Comparison of ENCODE assay signal across 1 cellular context in the genomic region with DNA sequence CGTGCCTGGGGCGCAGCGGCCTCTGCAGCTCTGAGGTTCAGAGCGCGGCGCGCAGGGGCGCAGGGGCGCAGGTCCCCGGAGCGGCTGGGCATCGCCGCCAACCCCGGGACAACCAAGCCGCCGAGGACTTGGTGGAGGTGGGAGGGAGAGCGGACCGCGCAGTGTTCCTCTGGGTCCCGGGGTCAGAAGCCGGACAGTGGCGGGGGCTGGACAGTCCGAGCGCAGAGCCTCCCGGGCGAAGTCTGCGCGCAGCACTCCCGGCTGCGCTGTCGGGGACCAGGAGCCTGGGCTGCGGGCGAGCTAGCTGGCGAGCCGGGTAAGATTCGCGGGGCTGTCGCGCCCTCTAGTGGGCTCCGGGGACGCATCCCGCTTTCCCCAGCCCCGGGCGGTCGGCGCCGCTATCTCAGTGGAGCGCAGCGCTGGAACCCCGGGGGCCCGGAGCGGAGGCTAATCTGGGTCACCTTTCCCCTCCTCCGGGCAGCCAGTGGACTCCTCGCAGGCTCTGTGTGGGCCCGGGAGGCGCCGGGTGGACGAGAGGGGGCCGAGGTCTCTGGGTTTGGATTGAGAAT.
A peak's percentile ranks its signal among the peaks of the same experiment; 100 is the strongest.
TF ChIP-seq lines count a peak whose summit lies in the region.

No MANE protein-coding gene starts in this region.

TF ChIP-seq in HepG2, 621 proteins besides CTCF, POLR2A, EP300 and RAD21 (continued from another document):
- TF ChIP-seq, protein P1, sequence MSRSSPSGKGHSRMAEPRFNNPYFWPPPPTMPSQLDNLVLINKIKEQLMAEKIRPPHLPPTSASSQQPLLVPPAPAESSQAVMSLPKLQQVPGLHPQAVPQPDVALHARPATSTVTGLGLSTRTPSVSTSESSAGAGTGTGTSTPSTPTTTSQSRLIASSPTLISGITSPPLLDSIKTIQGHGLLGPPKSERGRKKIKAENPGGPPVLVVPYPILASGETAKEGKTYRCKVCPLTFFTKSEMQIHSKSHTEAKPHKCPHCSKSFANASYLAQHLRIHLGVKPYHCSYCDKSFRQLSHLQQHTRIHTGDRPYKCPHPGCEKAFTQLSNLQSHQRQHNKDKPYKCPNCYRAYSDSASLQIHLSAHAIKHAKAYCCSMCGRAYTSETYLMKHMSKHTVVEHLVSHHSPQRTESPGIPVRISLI (CRISPR knock-in tag; IDR thresholded peaks at IDR 0.05; ENCODE audit: borderline replicate concordance) = no peak
- TF ChIP-seq PAF1 (CRISPR knock-in tag; IDR thresholded peaks at IDR 0.05) (no peak), ZNF253 (CRISPR knock-in tag; IDR thresholded peaks at IDR 0.05; ENCODE audit: borderline replicate concordance) (no peak), HOXA9 (CRISPR knock-in tag; IDR thresholded peaks at IDR 0.05; ENCODE audit: borderline replicate concordance) (no peak), SMC3 (IDR thresholded peaks at IDR 0.05; ENCODE audit: low read length) (no peak), ZNF44 (CRISPR knock-in tag; IDR thresholded peaks at IDR 0.05) (peak; percentile 61; the same call in 1 of the 2 replicates), ZNF644 (CRISPR knock-in tag; IDR thresholded peaks at IDR 0.05; ENCODE audit: low read depth) (no peak), NCOR1 (IDR thresholded peaks at IDR 0.05; ENCODE audit: borderline replicate concordance, low read length) (no peak), KMT2A (CRISPR knock-in tag; IDR thresholded peaks at IDR 0.05) (peak; percentile 31; the same call in 1 of the 2 replicates), ZNF160 (CRISPR knock-in tag; IDR thresholded peaks at IDR 0.05) (no peak)
- TF ChIP-seq, protein P2, sequence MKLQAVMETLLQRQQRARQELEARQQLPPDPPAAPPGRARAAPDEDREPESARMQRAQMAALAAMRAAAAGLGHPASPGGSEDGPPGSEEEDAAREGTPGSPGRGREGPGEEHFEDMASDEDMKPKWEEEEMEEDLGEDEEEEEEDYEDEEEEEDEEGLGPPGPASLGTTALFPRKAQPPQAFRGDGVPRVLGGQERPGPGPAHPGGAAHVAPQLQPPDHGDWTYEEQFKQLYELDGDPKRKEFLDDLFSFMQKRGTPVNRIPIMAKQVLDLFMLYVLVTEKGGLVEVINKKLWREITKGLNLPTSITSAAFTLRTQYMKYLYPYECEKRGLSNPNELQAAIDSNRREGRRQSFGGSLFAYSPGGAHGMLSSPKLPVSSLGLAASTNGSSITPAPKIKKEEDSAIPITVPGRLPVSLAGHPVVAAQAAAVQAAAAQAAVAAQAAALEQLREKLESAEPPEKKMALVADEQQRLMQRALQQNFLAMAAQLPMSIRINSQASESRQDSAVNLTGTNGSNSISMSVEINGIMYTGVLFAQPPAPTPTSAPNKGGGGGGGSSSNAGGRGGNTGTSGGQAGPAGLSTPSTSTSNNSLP (IDR thresholded peaks at IDR 0.05; ENCODE audit: low read depth, low read length) = no peak
- TF ChIP-seq, protein P3, sequence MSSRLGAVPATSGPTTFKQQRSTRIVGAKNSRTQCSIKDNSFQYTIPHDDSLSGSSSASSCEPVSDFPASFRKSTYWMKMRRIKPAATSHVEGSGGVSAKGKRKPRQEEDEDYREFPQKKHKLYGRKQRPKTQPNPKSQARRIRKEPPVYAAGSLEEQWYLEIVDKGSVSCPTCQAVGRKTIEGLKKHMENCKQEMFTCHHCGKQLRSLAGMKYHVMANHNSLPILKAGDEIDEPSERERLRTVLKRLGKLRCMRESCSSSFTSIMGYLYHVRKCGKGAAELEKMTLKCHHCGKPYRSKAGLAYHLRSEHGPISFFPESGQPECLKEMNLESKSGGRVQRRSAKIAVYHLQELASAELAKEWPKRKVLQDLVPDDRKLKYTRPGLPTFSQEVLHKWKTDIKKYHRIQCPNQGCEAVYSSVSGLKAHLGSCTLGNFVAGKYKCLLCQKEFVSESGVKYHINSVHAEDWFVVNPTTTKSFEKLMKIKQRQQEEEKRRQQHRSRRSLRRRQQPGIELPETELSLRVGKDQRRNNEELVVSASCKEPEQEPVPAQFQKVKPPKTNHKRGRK (CRISPR knock-in tag; IDR thresholded peaks at IDR 0.05) = no peak
- TF ChIP-seq, protein P4, sequence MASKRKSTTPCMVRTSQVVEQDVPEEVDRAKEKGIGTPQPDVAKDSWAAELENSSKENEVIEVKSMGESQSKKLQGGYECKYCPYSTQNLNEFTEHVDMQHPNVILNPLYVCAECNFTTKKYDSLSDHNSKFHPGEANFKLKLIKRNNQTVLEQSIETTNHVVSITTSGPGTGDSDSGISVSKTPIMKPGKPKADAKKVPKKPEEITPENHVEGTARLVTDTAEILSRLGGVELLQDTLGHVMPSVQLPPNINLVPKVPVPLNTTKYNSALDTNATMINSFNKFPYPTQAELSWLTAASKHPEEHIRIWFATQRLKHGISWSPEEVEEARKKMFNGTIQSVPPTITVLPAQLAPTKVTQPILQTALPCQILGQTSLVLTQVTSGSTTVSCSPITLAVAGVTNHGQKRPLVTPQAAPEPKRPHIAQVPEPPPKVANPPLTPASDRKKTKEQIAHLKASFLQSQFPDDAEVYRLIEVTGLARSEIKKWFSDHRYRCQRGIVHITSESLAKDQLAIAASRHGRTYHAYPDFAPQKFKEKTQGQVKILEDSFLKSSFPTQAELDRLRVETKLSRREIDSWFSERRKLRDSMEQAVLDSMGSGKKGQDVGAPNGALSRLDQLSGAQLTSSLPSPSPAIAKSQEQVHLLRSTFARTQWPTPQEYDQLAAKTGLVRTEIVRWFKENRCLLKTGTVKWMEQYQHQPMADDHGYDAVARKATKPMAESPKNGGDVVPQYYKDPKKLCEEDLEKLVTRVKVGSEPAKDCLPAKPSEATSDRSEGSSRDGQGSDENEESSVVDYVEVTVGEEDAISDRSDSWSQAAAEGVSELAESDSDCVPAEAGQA (IDR thresholded peaks at IDR 0.05; ENCODE audit: low read depth) = no peak
- TF ChIP-seq, protein P4 (CRISPR knock-in tag; IDR thresholded peaks at IDR 0.05; ENCODE audit: borderline replicate concordance) = no peak
